Comparison of ENCODE assay signal across 16 cellular contexts in genomic region chr9:18568969-18569368, GRCh38.
A peak's percentile ranks its signal among the peaks of the same experiment; 100 is the strongest.
DNase-seq lines count a peak whose midpoint lies in the region; ATAC-seq and TF ChIP-seq lines count a peak whose summit lies in the region.
"Had no signal": no experiment of that assay in that cellular context is flagged by ENCODE, and none has a peak within 500 bp of the region (broad histone marks: within the 10 kb centered on the region; RNA-seq: fewer than 3 reads in every experiment).

No MANE protein-coding gene starts in this region.

- peak overlapping the region; percentile 3 for H3K27ac ChIP-seq in osteoblast (ENCODE audit: low read depth, low read length)
- H3K27ac ChIP-seq: adrenal gland, C4-2B had no signal

- CTCF ChIA-PET in activated naive CD4-positive, alpha-beta T cell treated with anti-CD3 and anti-CD28 coated beads, Interleukin-2, amount 10 ng/mL, durations not matched to agents 7 days and 5 days (lab: Charles Lee) = no interaction called here

- H3K27me3 Mint-ChIP-seq in activated naive CD4-positive, alpha-beta T cell treated with anti-CD3 and anti-CD28 coated beads, Interleukin-2, amount 10 ng/mL, durations not matched to agents 7 days and 5 days = no peaks in the 10 kb centered on the region
- H3K27me3 Mint-ChIP-seq: activated T-cell treated with anti-CD3 and anti-CD28 coated beads, Interleukin-2, amount 50 U/mL, for 24 hours had no signal

- no peaks in the 10 kb centered on the region for H3K36me3 Mint-ChIP-seq in activated naive CD4-positive, alpha-beta T cell treated with anti-CD3 and anti-CD28 coated beads, Interleukin-2, amount 10 ng/mL, durations not matched to agents 7 days and 5 days

- peak; percentile 5 for DNase-seq in H7
- peak; percentile 84 for DNase-seq in NCI-H2171 treated with DMSO at 0.1 percent for 48 hours (lab: John Stamatoyannopoulos, UW)
- DNase-seq in adipocyte (ENCODE audit: low read depth) = no peak
- no peak for DNase-seq in osteoblast (ENCODE audit: insufficient read length, low spot score, missing footprints)
- no peak for DNase-seq in retina
- no peak for DNase-seq in activated naive CD4-positive, alpha-beta T cell treated with anti-CD3 and anti-CD28 coated beads, Interleukin-2, amount 10 ng/mL, durations not matched to agents 7 days and 5 days
- DNase-seq: activated CD4-positive, alpha-beta T cell treated with anti-CD3 and anti-CD28 coated beads for 36 hours; activated T-cell treated with anti-CD3 and anti-CD28 coated beads, Interleukin-2, amount 50 U/mL, for 24 hours; GDM1; NCI-H2029 treated with DMSO at 0.1 percent for 48 hours; nucleus accumbens had no signal

- TF ChIP-seq CTCF in osteoblast (IDR thresholded peaks at IDR 0.05; ENCODE audit: extremely low read depth, low read depth, low read length) = no peak

- H3K4me1 Mint-ChIP-seq in activated naive CD4-positive, alpha-beta T cell treated with anti-CD3 and anti-CD28 coated beads, Interleukin-2, amount 10 ng/mL, durations not matched to agents 7 days and 5 days = no peaks in the 10 kb centered on the region
- H3K4me1 Mint-ChIP-seq: activated CD4-positive, alpha-beta T cell treated with anti-CD3 and anti-CD28 coated beads for 36 hours had no signal

- H4K20me1 ChIP-seq in osteoblast (ENCODE audit: insufficient read depth, low read length) = no peaks in the 10 kb centered on the region

- peaks cover 3% of the 10 kb centered on the region for H3K9me3 Mint-ChIP-seq in activated naive CD4-positive, alpha-beta T cell treated with anti-CD3 and anti-CD28 coated beads, Interleukin-2, amount 10 ng/mL, durations not matched to agents 7 days and 5 days
- H3K9me3 Mint-ChIP-seq: activated T-cell treated with anti-CD3 and anti-CD28 coated beads, Interleukin-2, amount 50 U/mL, for 24 hours had no signal

- no peak overlapping the region for H3K4me2 ChIP-seq in osteoblast (ENCODE audit: insufficient read depth, low read length)

- no peaks in the 10 kb centered on the region for H3K27me3 ChIP-seq in H7 (ENCODE audit: control insufficient read depth, insufficient read depth, low read length)
- H3K27me3 ChIP-seq in adipocyte (replicated peaks; ENCODE audit: control insufficient read depth, insufficient read depth, low read length) = no peaks in the 10 kb centered on the region
- no peaks in the 10 kb centered on the region for H3K27me3 ChIP-seq in osteoblast (ENCODE audit: insufficient read depth, low read length)
- H3K27me3 ChIP-seq: adrenal gland had no signal

- no peak overlapping the region for H3K4me3 ChIP-seq in H7 (ENCODE audit: insufficient read depth, low read depth, low read length)
- peak overlapping the region; percentile 61 for H3K4me3 ChIP-seq in adipocyte (ENCODE audit: low read length)
- H3K4me3 ChIP-seq in osteoblast (ENCODE audit: insufficient read depth, low read length) = no peak overlapping the region
- H3K4me3 ChIP-seq: adrenal gland, K562 had no signal

- H3K4me1 ChIP-seq in adipocyte (ENCODE audit: control insufficient read depth, insufficient read depth, low read length) (peaks cover 18% of the 10 kb centered on the region), osteoblast (ENCODE audit: insufficient read depth, low read length) (peaks cover 42% of the 10 kb centered on the region)

- H3K9ac ChIP-seq in adipocyte (ENCODE audit: low read length) = no peak overlapping the region

- no peak overlapping the region for H3K4me3 Mint-ChIP-seq in activated naive CD4-positive, alpha-beta T cell treated with anti-CD3 and anti-CD28 coated beads, Interleukin-2, amount 10 ng/mL, durations not matched to agents 7 days and 5 days
- H3K4me3 Mint-ChIP-seq: activated CD4-positive, alpha-beta T cell treated with anti-CD3 and anti-CD28 coated beads for 36 hours; activated T-cell treated with anti-CD3 and anti-CD28 coated beads, Interleukin-2, amount 50 U/mL, for 24 hours had no signal

- peaks cover 63% of the 10 kb centered on the region for H3K79me2 ChIP-seq in osteoblast (ENCODE audit: insufficient read depth, low read length)

- H3K36me3 ChIP-seq in H7 (replicated peaks; ENCODE audit: control insufficient read depth, insufficient read depth, low read length) (no peaks in the 10 kb centered on the region), adipocyte (ENCODE audit: control insufficient read depth, insufficient read depth, low read length, severe bottlenecking) (peaks cover 2% of the 10 kb centered on the region), osteoblast (ENCODE audit: insufficient read depth, low read length) (peaks cover 2% of the 10 kb centered on the region)
- H3K36me3 ChIP-seq: adrenal gland had no signal

- no peak overlapping the region for H2AFZ ChIP-seq in osteoblast (ENCODE audit: low read length)

- no peak for ATAC-seq in HG02571 (IDR thresholded peaks at IDR 0.05; ENCODE audit: unreplicated experiment)
- ATAC-seq: activated CD4-positive, alpha-beta T cell treated with anti-CD3 and anti-CD28 coated beads for 36 hours; K562; Panc1 had no signal

- H3K27ac Mint-ChIP-seq in activated naive CD4-positive, alpha-beta T cell treated with anti-CD3 and anti-CD28 coated beads, Interleukin-2, amount 10 ng/mL, durations not matched to agents 7 days and 5 days = no peak overlapping the region
- H3K27ac Mint-ChIP-seq: activated CD4-positive, alpha-beta T cell treated with anti-CD3 and anti-CD28 coated beads for 36 hours; activated T-cell treated with anti-CD3 and anti-CD28 coated beads, Interleukin-2, amount 50 U/mL, for 24 hours had no signal

- H3K9me3 ChIP-seq in adipocyte (ENCODE audit: control insufficient read depth, low read length) (no peaks in the 10 kb centered on the region), osteoblast (ENCODE audit: low read depth, low read length) (no peaks in the 10 kb centered on the region)
- H3K9me3 ChIP-seq: adrenal gland had no signal

Comparison
In these comparisons a context has a peak if more than half of its experiments do, and no peak if none do; other contexts are left out.
1. DNase-seq: peak in H7 (single experiment) and NCI-H2171 treated with DMSO at 0.1 percent for 48 hours (single experiment); none in adipocyte (single experiment), osteoblast (single experiment), retina (single experiment) and activated naive CD4-positive, alpha-beta T cell treated with anti-CD3 and anti-CD28 coated beads, Interleukin-2, amount 10 ng/mL, durations not matched to agents 7 days and 5 days (single experiment).